Comparison of ENCODE assay signal across 13 cellular contexts in the genomic region with DNA sequence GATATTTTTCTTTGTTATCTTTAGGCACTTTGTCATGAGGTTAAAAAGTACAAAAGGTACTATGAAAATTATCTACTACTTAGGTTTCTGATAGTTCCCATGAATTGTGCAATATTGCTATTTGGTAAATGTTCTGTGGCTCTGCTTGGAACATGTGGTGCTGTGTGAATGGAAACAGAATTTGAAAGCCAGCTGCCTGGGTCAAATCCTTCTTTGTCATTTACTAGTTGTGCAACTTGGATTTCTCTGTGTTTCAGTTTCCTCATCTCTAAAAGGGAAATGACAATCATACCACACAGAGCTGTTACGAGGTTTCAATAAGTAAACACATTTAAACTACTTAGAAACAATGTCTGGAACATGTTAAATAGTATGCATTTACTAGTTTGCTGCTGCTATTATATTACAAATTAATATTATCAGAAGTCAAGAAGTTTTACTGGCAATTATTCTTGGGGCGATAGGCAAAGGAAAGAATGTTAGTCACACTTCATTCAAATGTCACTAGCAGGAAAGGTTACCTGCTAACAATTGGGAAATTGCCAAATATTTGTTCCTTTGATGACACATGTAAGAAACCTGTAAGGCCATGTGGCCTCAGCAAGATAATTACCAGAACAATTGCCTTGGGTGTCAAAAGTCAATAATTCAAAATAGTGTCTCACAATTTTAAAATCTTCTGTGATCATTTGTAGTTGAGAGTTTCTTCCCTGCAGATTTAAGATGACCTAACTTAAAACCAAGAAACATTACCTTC.
DNase-seq lines count a peak whose midpoint lies in the region; ATAC-seq, FAIRE-seq and TF ChIP-seq lines count a peak whose summit lies in the region.
"Had no signal": no experiment of that assay in that cellular context is flagged by ENCODE, and none has a peak within 500 bp of the region (broad histone marks: within the 10 kb centered on the region; RNA-seq: fewer than 3 reads in every experiment).

No MANE protein-coding gene starts in this region.

- H3K4me1 Mint-ChIP-seq in activated naive CD8-positive, alpha-beta T cell treated with anti-CD3 and anti-CD28 coated beads, Interleukin-2, amount 50 U/mL, for 24 hours, result no peaks in the 10 kb centered on the region
- peaks cover 12% of the 10 kb centered on the region for H3K4me1 Mint-ChIP-seq in activated CD8-positive, alpha-beta memory T cell treated with anti-CD3 and anti-CD28 coated beads, Interleukin-2, amount 10 ng/mL, durations not matched to agents 7 days and 5 days

- TF ChIP-seq CTCF in RWPE2 (IDR thresholded peaks at IDR 0.05; ENCODE audit: poor library complexity, severe bottlenecking) (no peak), foreskin fibroblast (IDR thresholded peaks at IDR 0.05; ENCODE audit: low read depth, low read length) (no peak)

- CTCF ChIA-PET in activated CD8-positive, alpha-beta memory T cell treated with anti-CD3 and anti-CD28 coated beads, Interleukin-2, amount 10 ng/mL, durations not matched to agents 7 days and 5 days (lab: Charles Lee), result no interaction called here

- peak; percentile 79 for DNase-seq in HCEC 1CT
- DNase-seq in RWPE2 (ENCODE audit: low spot score), result no peak
- DNase-seq in foreskin fibroblast, result peak; percentile 89 to 94
- peak; percentile 38 for DNase-seq in small intestine
- no peak for DNase-seq in activated naive CD8-positive, alpha-beta T cell treated with anti-CD3 and anti-CD28 coated beads, Interleukin-2, amount 50 U/mL, for 24 hours
- no peak for DNase-seq in frontal cortex (ENCODE audit: low spot score in 2 of 2)
- no peak for DNase-seq in activated CD8-positive, alpha-beta memory T cell treated with anti-CD3 and anti-CD28 coated beads, Interleukin-2, amount 10 ng/mL, durations not matched to agents 7 days and 5 days
- DNase-seq: activated CD8-positive, alpha-beta T cell treated with anti-CD3 and anti-CD28 coated beads for 36 hours; NCI-H1694 treated with DMSO at 0.1 percent for 48 hours; stimulated activated CD8-positive, alpha-beta memory T cell treated with anti-CD3 and anti-CD28 coated beads, Interleukin-4, amount 100 ng/mL, for 48 hours had no signal

- FAIRE-seq in small intestine (lab: Jason Lieb, UNC) (peak; percentile 44), frontal cortex (lab: Jason Lieb, UNC) (no peak)
- FAIRE-seq: GM18507 had no signal

- H3K4me3 Mint-ChIP-seq in activated naive CD8-positive, alpha-beta T cell treated with anti-CD3 and anti-CD28 coated beads, Interleukin-2, amount 50 U/mL, for 24 hours, result no peak overlapping the region
- no peak overlapping the region for H3K4me3 Mint-ChIP-seq in activated CD8-positive, alpha-beta memory T cell treated with anti-CD3 and anti-CD28 coated beads, Interleukin-2, amount 10 ng/mL, durations not matched to agents 7 days and 5 days
- H3K4me3 Mint-ChIP-seq: activated CD8-positive, alpha-beta T cell treated with anti-CD3 and anti-CD28 coated beads for 36 hours; natural killer cell treated with Interleukin-12 subunit alpha and Interleukin-12 subunit beta and Interleukin-15 and Interleukin-18, amount 100 ng/mL, for 72 hours had no signal

- H3K4me1 ChIP-seq in RWPE2 (ENCODE audit: insufficient read depth, poor library complexity, severe bottlenecking) (peaks cover 10% of the 10 kb centered on the region), small intestine (ENCODE audit: control insufficient read depth in 2 of 2, insufficient read depth in 1 of 2, low read depth in 1 of 2, low read length in 1 of 2) (peaks cover 0 to 2% of the 10 kb centered on the region in 2 donors)

- H3K27ac ChIP-seq in RWPE2 (ENCODE audit: poor library complexity, severe bottlenecking) (peak overlapping the region; percentile 25), small intestine (ENCODE audit: low read depth in 1 of 2, low read length in 1 of 2) (no peak overlapping the region)

- H3K9me3 ChIP-seq in RWPE2 (ENCODE audit: severe bottlenecking), result no peaks in the 10 kb centered on the region
- H3K9me3 ChIP-seq in small intestine (ENCODE audit: control insufficient read depth, low read depth), result no peaks in the 10 kb centered on the region

- peaks cover 5% of the 10 kb centered on the region for H3K9me3 Mint-ChIP-seq in activated naive CD8-positive, alpha-beta T cell treated with anti-CD3 and anti-CD28 coated beads, Interleukin-2, amount 50 U/mL, for 24 hours
- H3K9me3 Mint-ChIP-seq in activated CD8-positive, alpha-beta memory T cell treated with anti-CD3 and anti-CD28 coated beads, Interleukin-2, amount 10 ng/mL, durations not matched to agents 7 days and 5 days (ENCODE audit: low read depth), result no peaks in the 10 kb centered on the region

- H3K27me3 ChIP-seq in RWPE2 (ENCODE audit: insufficient read depth, poor library complexity, severe bottlenecking) (no peaks in the 10 kb centered on the region), small intestine (ENCODE audit: control insufficient read depth in 2 of 2, insufficient read depth in 2 of 2, low read length in 2 of 2) (no peaks in the 10 kb centered on the region)

- no peaks in the 10 kb centered on the region for H3K36me3 Mint-ChIP-seq in activated naive CD8-positive, alpha-beta T cell treated with anti-CD3 and anti-CD28 coated beads, Interleukin-2, amount 50 U/mL, for 24 hours (ENCODE audit: low read depth)
- peaks cover 7% of the 10 kb centered on the region for H3K36me3 Mint-ChIP-seq in activated CD8-positive, alpha-beta memory T cell treated with anti-CD3 and anti-CD28 coated beads, Interleukin-2, amount 10 ng/mL, durations not matched to agents 7 days and 5 days

- H3K4me3 ChIP-seq in RWPE2 (ENCODE audit: severe bottlenecking) (no peak overlapping the region), foreskin fibroblast (ENCODE audit: low read depth in 1 of 2, low read length in 2 of 2) (no peak overlapping the region), small intestine (ENCODE audit: low read depth in 1 of 2, low read length in 2 of 2) (no peak overlapping the region)

- H3K36me3 ChIP-seq in RWPE2 (ENCODE audit: low read depth), result no peaks in the 10 kb centered on the region
- no peaks in the 10 kb centered on the region for H3K36me3 ChIP-seq in small intestine (ENCODE audit: control insufficient read depth in 2 of 2, insufficient read depth in 2 of 2, low read length in 2 of 2)

- ATAC-seq in RWPE2 (ENCODE audit: low read depth) (peak; percentile 56), GM21390 (IDR thresholded peaks at IDR 0.05; ENCODE audit: unreplicated experiment) (no peak)
- ATAC-seq in activated naive CD8-positive, alpha-beta T cell treated with anti-CD3 and anti-CD28 coated beads, Interleukin-2, amount 50 U/mL, for 24 hours, result no peak
- ATAC-seq in activated CD8-positive, alpha-beta memory T cell treated with anti-CD3 and anti-CD28 coated beads, Interleukin-2, amount 10 ng/mL, durations not matched to agents 7 days and 5 days, result no peak
- ATAC-seq: activated CD8-positive, alpha-beta T cell treated with anti-CD3 and anti-CD28 coated beads for 36 hours had no signal

- 31 to 42% (median 36%) methylated on average over 2 of the region's 2 CpGs for WGBS in small intestine, 3 donors

- no peaks in the 10 kb centered on the region for H3K27me3 Mint-ChIP-seq in activated naive CD8-positive, alpha-beta T cell treated with anti-CD3 and anti-CD28 coated beads, Interleukin-2, amount 50 U/mL, for 24 hours
- no peaks in the 10 kb centered on the region for H3K27me3 Mint-ChIP-seq in activated CD8-positive, alpha-beta memory T cell treated with anti-CD3 and anti-CD28 coated beads, Interleukin-2, amount 10 ng/mL, durations not matched to agents 7 days and 5 days
- H3K27me3 Mint-ChIP-seq: activated CD8-positive, alpha-beta T cell treated with anti-CD3 and anti-CD28 coated beads for 36 hours; natural killer cell treated with Interleukin-12 subunit alpha and Interleukin-12 subunit beta and Interleukin-15 and Interleukin-18, amount 100 ng/mL, for 72 hours had no signal

- no peak overlapping the region for H3K27ac Mint-ChIP-seq in activated naive CD8-positive, alpha-beta T cell treated with anti-CD3 and anti-CD28 coated beads, Interleukin-2, amount 50 U/mL, for 24 hours
- no peak overlapping the region for H3K27ac Mint-ChIP-seq in activated CD8-positive, alpha-beta memory T cell treated with anti-CD3 and anti-CD28 coated beads, Interleukin-2, amount 10 ng/mL, durations not matched to agents 7 days and 5 days
- H3K27ac Mint-ChIP-seq: activated CD8-positive, alpha-beta T cell treated with anti-CD3 and anti-CD28 coated beads for 36 hours had no signal

Comparison
In these comparisons a context has a peak if more than half of its experiments do, and no peak if none do; other contexts are left out.
1. DNase-seq: peak in HCEC 1CT (single experiment), foreskin fibroblast (2 of 2) and small intestine (single experiment); none in RWPE2 (single experiment), activated naive CD8-positive, alpha-beta T cell treated with anti-CD3 and anti-CD28 coated beads, Interleukin-2, amount 50 U/mL, for 24 hours (single experiment), frontal cortex (0 of 2) and activated CD8-positive, alpha-beta memory T cell treated with anti-CD3 and anti-CD28 coated beads, Interleukin-2, amount 10 ng/mL, durations not matched to agents 7 days and 5 days (single experiment).